23 cellular contexts compared by ENCODE assay signal in genomic region chr10:79262959-79263746, GRCh38.
DNase-seq lines count a peak whose midpoint lies in the region; ATAC-seq, FAIRE-seq and TF ChIP-seq lines count a peak whose summit lies in the region.
"Had no signal": no experiment of that assay in that cellular context is flagged by ENCODE, and none has a peak within 500 bp of the region (broad histone marks: within the 10 kb centered on the region; RNA-seq: fewer than 3 reads in every experiment).

No MANE protein-coding gene starts in this region.

- no peak for ATAC-seq in HepG2
- ATAC-seq in right lobe of liver = no peak
- ATAC-seq in activated B cell treated with CpG ODN at 0.5 μM for 24 hours (ENCODE audit: low read depth) = no peak
- no peak for ATAC-seq in HG02852 (IDR thresholded peaks at IDR 0.05; ENCODE audit: unreplicated experiment)
- ATAC-seq: HCT116, T-helper 17 cell had no signal

- no peak overlapping the region for H2BK120ac ChIP-seq in trophoblast cell (ENCODE audit: insufficient read depth, low read length, poor library complexity)

- H3K4me2 ChIP-seq in HepG2 (ENCODE audit: low read depth, low read length) (no peak overlapping the region), trophoblast cell (ENCODE audit: low read length) (no peak overlapping the region)

- no peak for TF ChIP-seq EP300 in HepG2 (IDR thresholded peaks at IDR 0.05; ENCODE audit: low read depth in 2 of 2, low read length in 2 of 2)
- TF ChIP-seq EP300 in HepG2 (CRISPR knock-in tag; IDR thresholded peaks at IDR 0.05; ENCODE audit: borderline replicate concordance) = no peak

- no peak overlapping the region for H3K4me3 Mint-ChIP-seq in activated B cell treated with CpG ODN at 0.5 μM for 24 hours
- peak overlapping the region; percentile 5 for H3K4me3 Mint-ChIP-seq in nephron progenitor cell
- H3K4me3 Mint-ChIP-seq: activated CD4-positive, alpha-beta memory T cell treated with anti-CD3 and anti-CD28 coated beads, Interleukin-2, amount 10 ng/mL, durations not matched to agents 7 days and 5 days; T-helper 17 cell had no signal

- H3K9me3 ChIP-seq in HepG2 (ENCODE audit: low read length) (no peaks in the 10 kb centered on the region), right lobe of liver (no peaks in the 10 kb centered on the region), trophoblast cell (ENCODE audit: insufficient read depth, low read depth, low read length) (no peaks in the 10 kb centered on the region)
- H3K9me3 ChIP-seq: left lung had no signal

- BruUV-seq in HepG2 (replicated peaks; lab: Mats Ljungman, UMichigan) = no TSS peak

- POLR2A ChIA-PET in HepG2 (lab: Yijun Ruan, JAX) = no interaction called here
- POLR2A ChIA-PET in activated B cell treated with CpG ODN at 0.5 μM for 24 hours (lab: Charles Lee) = interaction anchor here (20.1 kb wide), 1 partner anchor 16 kb away, joined by 311 read pairs; no protein-coding TSS in a partner anchor

- H3K36me3 Mint-ChIP-seq in activated B cell treated with CpG ODN at 0.5 μM for 24 hours (ENCODE audit: low read depth) (peaks cover 11% of the 10 kb centered on the region), nephron progenitor cell (ENCODE audit: low read depth) (peaks cover 16% of the 10 kb centered on the region)

- H4K91ac ChIP-seq in trophoblast cell (ENCODE audit: low read depth, low read length) = no peak overlapping the region

- peaks cover 46% of the 10 kb centered on the region; the same call in 1 of the 2 replicates for H4K20me1 ChIP-seq in HepG2 (ENCODE audit: insufficient read depth, low read length)

- no peak overlapping the region for H2BK12ac ChIP-seq in trophoblast cell (ENCODE audit: low read length)

- intact Hi-C loops in HepG2 (cut with micrococcal nuclease; ENCODE audit: unreplicated experiment) (no loop called here), right lobe of liver (cut with DNase I) (no loop called here), activated B cell treated with CpG ODN at 0.5 μM for 24 hours (cut with micrococcal nuclease) (loop anchor here (1.0 kb wide), 2 partner anchors 8 to 13 kb away; no protein-coding TSS in a partner anchor)

- H3K4ac ChIP-seq in trophoblast cell (ENCODE audit: low read depth, low read length) = no peak overlapping the region

- H3K4me1 ChIP-seq in HepG2 (ENCODE audit: insufficient read depth, low read length) (peaks cover 26% of the 10 kb centered on the region), right lobe of liver (peaks cover 0 to 3% (median 0%) of the 10 kb centered on the region in 4 donors), trophoblast cell (ENCODE audit: control insufficient read depth in 1 of 2, insufficient read depth in 2 of 2, low read length in 2 of 2) (peaks cover 48 to 59% of the 10 kb centered on the region in 2 experiments)

- no peak for TF ChIP-seq RAD21 in HepG2 (CRISPR knock-in tag; IDR thresholded peaks at IDR 0.05)

- FAIRE-seq in HepG2 (lab: Jason Lieb, UNC) = no peak
- FAIRE-seq: urothelium cell line had no signal

- no peak overlapping the region for H2BK5ac ChIP-seq in trophoblast cell (ENCODE audit: low read depth, low read length, poor library complexity)

- H3K36me3 ChIP-seq in HepG2 (replicated peaks in 1 of 2; ENCODE audit: control insufficient read depth in 1 of 2, insufficient read depth in 2 of 2, low read length in 2 of 2) (peaks cover 31 to 64% of the 10 kb centered on the region in 2 experiments), right lobe of liver (no peaks in the 10 kb centered on the region), trophoblast cell (ENCODE audit: control insufficient read depth in 1 of 2, insufficient read depth in 2 of 2, low read length in 2 of 2) (peaks cover 33 to 35% of the 10 kb centered on the region in 2 experiments)

- no peak overlapping the region for H3K18ac ChIP-seq in trophoblast cell (ENCODE audit: low read length)

- no peak for DNase-seq in HepG2 (ENCODE audit: low spot score)
- no peak for DNase-seq in right lobe of liver
- DNase-seq in activated B cell treated with CpG ODN at 0.5 μM for 24 hours = no peak
- DNase-seq in nephron progenitor cell = no peak
- no peak for DNase-seq in trophoblast cell
- no peak for DNase-seq in NCI-H187 treated with DMSO at 0.1 percent for 48 hours (lab: John Stamatoyannopoulos, UW)
- DNase-seq in kidney tubule cell (ENCODE audit: low spot score) = no peak
- DNase-seq: activated CD4-positive, alpha-beta memory T cell treated with anti-CD3 and anti-CD28 coated beads, Interleukin-2, amount 10 ng/mL, durations not matched to agents 7 days and 5 days; activated naive CD4-positive, alpha-beta T cell; activated T-cell treated with anti-CD3 and anti-CD28 coated beads, Interleukin-2, amount 50 U/mL, for 1 hour; anterior cingulate cortex; central memory CD4-positive, alpha-beta T cell; DMS79; KG1; left lung; NCI-H2081 treated with DMSO at 0.1 percent for 48 hours; NCI-H510A; SHP77; stimulated activated CD4-positive, alpha-beta T cell treated with anti-CD3 and anti-CD28 coated beads, Interleukin-2, amount 100 ng/mL, for 48 hours; T-helper 17 cell had no signal

- CTCF ChIA-PET in HepG2 (lab: Yijun Ruan, JAX; ENCODE audit: low intra/inter-chr PET ratio, low total read pairs) = no interaction called here
- CTCF ChIA-PET in activated B cell treated with CpG ODN at 0.5 μM for 24 hours (lab: Charles Lee) = interaction anchor here (0.8 kb wide), 1 partner anchor 61 kb away, joined by 3 read pairs; no protein-coding TSS in a partner anchor

- H3K27me3 ChIP-seq in HepG2 (ENCODE audit: control insufficient read depth in 1 of 2, insufficient read depth in 2 of 2, low read length in 2 of 2) = no peaks in the 10 kb centered on the region
- H3K27me3 ChIP-seq in right lobe of liver = no peaks in the 10 kb centered on the region
- H3K27me3 ChIP-seq in trophoblast cell (ENCODE audit: insufficient read depth, low read length) = no peaks in the 10 kb centered on the region
- H3K27me3 ChIP-seq: left lung had no signal

- TF ChIP-seq POLR2A in HepG2 (IDR thresholded peaks at IDR 0.05; ENCODE audit: insufficient read depth in 1 of 2, low read depth in 2 of 2, low read length in 2 of 2) (no peak), right lobe of liver (IDR thresholded peaks at IDR 0.05) (no peak)

- 91% methylated on average over 17 of the region's 18 CpGs for WGBS in HepG2 (ENCODE audit: low lambda C conversion rate)
- 82% methylated on average over 13 of the region's 18 CpGs for WGBS in right lobe of liver (ENCODE audit: insufficient coverage, low coverage, low lambda C conversion rate, missing lambda C conversion rate)
- no CpG with 5 or more reads among the region's 18 CpGs for WGBS in trophoblast cell (ENCODE audit: extremely low coverage, insufficient coverage, insufficient read length)

- no peaks in the 10 kb centered on the region for H3K9me3 Mint-ChIP-seq in activated B cell treated with CpG ODN at 0.5 μM for 24 hours
- H3K9me3 Mint-ChIP-seq in nephron progenitor cell = no peaks in the 10 kb centered on the region
- H3K9me3 Mint-ChIP-seq: activated CD4-positive, alpha-beta memory T cell treated with anti-CD3 and anti-CD28 coated beads, Interleukin-2, amount 10 ng/mL, durations not matched to agents 7 days and 5 days had no signal

- H3K14ac ChIP-seq in trophoblast cell (ENCODE audit: low read length) = no peak overlapping the region

- in situ Hi-C loops in HepG2 (cut with HindIII; ENCODE audit: extremely low pct_ligation_motif_present, low pct_unique_long_range_greater_than_20kb) = no loop called here

- H3K79me2 ChIP-seq in HepG2 (ENCODE audit: insufficient read depth, low read length) (no peaks in the 10 kb centered on the region), trophoblast cell (ENCODE audit: control insufficient read depth, insufficient read depth, low read length, poor library complexity) (peaks cover 6% of the 10 kb centered on the region)

- no peak overlapping the region for H4K8ac ChIP-seq in trophoblast cell (ENCODE audit: low read depth, low read length)

- H3K4me1 Mint-ChIP-seq in activated B cell treated with CpG ODN at 0.5 μM for 24 hours (peaks cover 95% of the 10 kb centered on the region), nephron progenitor cell (peaks cover 84% of the 10 kb centered on the region)

- H3K27me3 Mint-ChIP-seq in activated B cell treated with CpG ODN at 0.5 μM for 24 hours (no peaks in the 10 kb centered on the region), nephron progenitor cell (ENCODE audit: low read depth, poor library complexity) (peaks cover 3% of the 10 kb centered on the region)
- H3K27me3 Mint-ChIP-seq: activated CD4-positive, alpha-beta memory T cell treated with anti-CD3 and anti-CD28 coated beads, Interleukin-2, amount 10 ng/mL, durations not matched to agents 7 days and 5 days; T-helper 17 cell had no signal

- no peak overlapping the region for H4K12ac ChIP-seq in trophoblast cell (ENCODE audit: low read depth, low read length)

- H3K27ac ChIP-seq in HepG2 (ENCODE audit: extremely low read length, insufficient read depth, low read length) (no peak overlapping the region), right lobe of liver (no peak overlapping the region), trophoblast cell (ENCODE audit: low read depth, low read length) (no peak overlapping the region)

- no peak overlapping the region for H3K9ac ChIP-seq in HepG2 (ENCODE audit: insufficient read depth, low read depth, low read length)
- no peak overlapping the region for H3K9ac ChIP-seq in trophoblast cell (ENCODE audit: low read length)

- peak overlapping the region; percentile 60 for H3K27ac Mint-ChIP-seq in activated B cell treated with CpG ODN at 0.5 μM for 24 hours
- peak overlapping the region; percentile 60 for H3K27ac Mint-ChIP-seq in nephron progenitor cell
- H3K27ac Mint-ChIP-seq: activated CD4-positive, alpha-beta memory T cell treated with anti-CD3 and anti-CD28 coated beads, Interleukin-2, amount 10 ng/mL, durations not matched to agents 7 days and 5 days; T-helper 17 cell had no signal

- peaks cover 23% of the 10 kb centered on the region for H3K79me1 ChIP-seq in trophoblast cell (ENCODE audit: low read length)

- TF ChIP-seq CTCF in HepG2 (CRISPR knock-in tag; IDR thresholded peaks at IDR 0.05) (no peak), right lobe of liver (IDR thresholded peaks at IDR 0.05) (no peak), activated B cell treated with CpG ODN at 0.5 μM for 24 hours (IDR thresholded peaks at IDR 0.05) (no peak), nephron progenitor cell (IDR thresholded peaks at IDR 0.05) (no peak)

- no peak overlapping the region for H2AK5ac ChIP-seq in trophoblast cell (ENCODE audit: low read length)

- H3K23ac ChIP-seq in trophoblast cell (ENCODE audit: low read length) = no peak overlapping the region

- H3K4me3 ChIP-seq in HepG2 (replicated peaks in 1 of 3; ENCODE audit: insufficient read depth in 1 of 3, low read depth in 2 of 3, low read length in 3 of 3) = no peak overlapping the region
- H3K4me3 ChIP-seq in right lobe of liver = no peak overlapping the region
- H3K4me3 ChIP-seq in trophoblast cell (ENCODE audit: low read depth, low read length) = no peak overlapping the region
- H3K4me3 ChIP-seq: left lung had no signal

- no peak overlapping the region for H2AFZ ChIP-seq in HepG2 (ENCODE audit: low read length)
- no peak overlapping the region for H2AFZ ChIP-seq in trophoblast cell (ENCODE audit: insufficient read depth, low read length, poor library complexity)
